Comparison of ENCODE assay signal across 1 cellular context in genomic region chr19:54616057-54616456, GRCh38.
A peak's percentile ranks its signal among the peaks of the same experiment; 100 is the strongest.
TF ChIP-seq lines count a peak whose summit lies in the region.

No MANE protein-coding gene starts in this region.

TF ChIP-seq in GM12878, 131 proteins besides CTCF, POLR2A, EP300 and RAD21 (continues in another document):
- TF ChIP-seq YBX1 (IDR thresholded peaks at IDR 0.05) (no peak), ATF3 (IDR thresholded peaks at IDR 0.05; ENCODE audit: borderline replicate concordance, extremely low read depth, low read depth, low read length) (no peak), SIN3A (IDR thresholded peaks at IDR 0.05; ENCODE audit: low read depth, low read length) (peak; percentile 38; the same call in 1 of the 2 replicates), HDAC6 (IDR thresholded peaks at IDR 0.05; ENCODE audit: unreplicated experiment) (no peak), ASH2L (IDR thresholded peaks at IDR 0.05; ENCODE audit: borderline replicate concordance, low read depth) (0 out of 2 replicates have a peak, but pooled peaks have one; percentile 25), POLR2AphosphoS2 (IDR thresholded peaks at IDR 0.05; ENCODE audit: low read depth, low read length) (no peak), STAT3 (IDR thresholded peaks at IDR 0.05; ENCODE audit: low read depth, low read length) (0 out of 2 replicates have a peak, but pooled peaks have one; percentile 50), ATF7 (IDR thresholded peaks at IDR 0.05; ENCODE audit: low read depth) (peak; percentile 58), POU2F2 (IDR thresholded peaks at IDR 0.05; ENCODE audit: borderline replicate concordance, low read depth, low read length) (peak; percentile 84; the same call in 2 of the 3 replicates), SKIL (IDR thresholded peaks at IDR 0.05; ENCODE audit: low read depth, poor library complexity, severe bottlenecking) (peak; percentile 11), ZBED1 (IDR thresholded peaks at IDR 0.05; ENCODE audit: borderline replicate concordance) (peak; percentile 59; the same call in 1 of the 2 replicates), CHD1 (IDR thresholded peaks at IDR 0.05; ENCODE audit: low read depth, low read length) (no peak), SREBF2 (IDR thresholded peaks at IDR 0.05; ENCODE audit: low read length) (no peak), RAD51 (IDR thresholded peaks at IDR 0.05) (peak; percentile 66), SPI1 (IDR thresholded peaks at IDR 0.05; ENCODE audit: borderline replicate concordance, insufficient read depth, low read depth, low read length) (no peak), RUNX3 (IDR thresholded peaks at IDR 0.05; ENCODE audit: low read length) (peak; percentile 90), BHLHE40 (IDR thresholded peaks at IDR 0.05; ENCODE audit: borderline replicate concordance in 1 of 2, low read depth in 2 of 2, low read length in 1 of 2) (peak; percentile 39 to 49; a peak in 2 of 4 replicates), MTA2 (IDR thresholded peaks at IDR 0.05; ENCODE audit: low read depth) (peak; percentile 20; the same call in 1 of the 2 replicates), TAF1 (IDR thresholded peaks at IDR 0.05; ENCODE audit: borderline replicate concordance, low read depth, low read length) (no peak), ZBTB4 (CRISPR knock-in tag; IDR thresholded peaks at IDR 0.05) (no peak), ETV6 (conservative IDR thresholded peaks at IDR 0.05 in 1 of 2, IDR thresholded peaks at IDR 0.05 in 1 of 2; ENCODE audit: borderline replicate concordance in 1 of 2, low read depth in 1 of 2) (no peak), FOXM1 (IDR thresholded peaks at IDR 0.05; ENCODE audit: low read depth, low read length) (peak; percentile 19), ZNF384 (IDR thresholded peaks at IDR 0.05; ENCODE audit: borderline replicate concordance, low read depth, low read length) (peak; percentile 59; the same call in 1 of the 2 replicates), BACH1 (IDR thresholded peaks at IDR 0.05; ENCODE audit: borderline replicate concordance) (0 out of 2 replicates have a peak, but pooled peaks have one; percentile 35), MXI1 (IDR thresholded peaks at IDR 0.05; ENCODE audit: low read depth, low read length) (peak; percentile 78), MEF2B (IDR thresholded peaks at IDR 0.05; ENCODE audit: partially characterized antibody, poor library complexity, severe bottlenecking) (peak; percentile 20), JUNB (IDR thresholded peaks at IDR 0.05) (no peak), BCL11A (IDR thresholded peaks at IDR 0.05; ENCODE audit: low read depth, low read length) (no peak)
- TF ChIP-seq, protein P1, sequence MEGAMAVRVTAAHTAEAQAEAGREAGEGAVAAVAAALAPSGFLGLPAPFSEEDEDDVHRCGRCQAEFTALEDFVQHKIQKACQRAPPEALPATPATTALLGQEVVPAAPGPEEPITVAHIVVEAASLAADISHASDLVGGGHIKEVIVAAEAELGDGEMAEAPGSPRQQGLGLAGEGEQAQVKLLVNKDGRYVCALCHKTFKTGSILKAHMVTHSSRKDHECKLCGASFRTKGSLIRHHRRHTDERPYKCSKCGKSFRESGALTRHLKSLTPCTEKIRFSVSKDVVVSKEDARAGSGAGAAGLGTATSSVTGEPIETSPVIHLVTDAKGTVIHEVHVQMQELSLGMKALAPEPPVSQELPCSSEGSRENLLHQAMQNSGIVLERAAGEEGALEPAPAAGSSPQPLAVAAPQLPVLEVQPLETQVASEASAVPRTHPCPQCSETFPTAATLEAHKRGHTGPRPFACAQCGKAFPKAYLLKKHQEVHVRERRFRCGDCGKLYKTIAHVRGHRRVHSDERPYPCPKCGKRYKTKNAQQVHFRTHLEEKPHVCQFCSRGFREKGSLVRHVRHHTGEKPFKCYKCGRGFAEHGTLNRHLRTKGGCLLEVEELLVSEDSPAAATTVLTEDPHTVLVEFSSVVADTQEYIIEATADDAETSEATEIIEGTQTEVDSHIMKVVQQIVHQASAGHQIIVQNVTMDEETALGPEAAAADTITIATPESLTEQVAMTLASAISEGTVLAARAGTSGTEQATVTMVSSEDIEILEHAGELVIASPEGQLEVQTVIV (IDR thresholded peaks at IDR 0.05; ENCODE audit: borderline replicate concordance, partially characterized antibody) = no peak
- TF ChIP-seq, protein P2, sequence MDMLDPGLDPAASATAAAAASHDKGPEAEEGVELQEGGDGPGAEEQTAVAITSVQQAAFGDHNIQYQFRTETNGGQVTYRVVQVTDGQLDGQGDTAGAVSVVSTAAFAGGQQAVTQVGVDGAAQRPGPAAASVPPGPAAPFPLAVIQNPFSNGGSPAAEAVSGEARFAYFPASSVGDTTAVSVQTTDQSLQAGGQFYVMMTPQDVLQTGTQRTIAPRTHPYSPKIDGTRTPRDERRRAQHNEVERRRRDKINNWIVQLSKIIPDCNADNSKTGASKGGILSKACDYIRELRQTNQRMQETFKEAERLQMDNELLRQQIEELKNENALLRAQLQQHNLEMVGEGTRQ (IDR thresholded peaks at IDR 0.05; ENCODE audit: borderline replicate concordance, low read depth, low read length) = no peak; the same call in 1 of the 2 replicates
- TF ChIP-seq, protein P3, sequence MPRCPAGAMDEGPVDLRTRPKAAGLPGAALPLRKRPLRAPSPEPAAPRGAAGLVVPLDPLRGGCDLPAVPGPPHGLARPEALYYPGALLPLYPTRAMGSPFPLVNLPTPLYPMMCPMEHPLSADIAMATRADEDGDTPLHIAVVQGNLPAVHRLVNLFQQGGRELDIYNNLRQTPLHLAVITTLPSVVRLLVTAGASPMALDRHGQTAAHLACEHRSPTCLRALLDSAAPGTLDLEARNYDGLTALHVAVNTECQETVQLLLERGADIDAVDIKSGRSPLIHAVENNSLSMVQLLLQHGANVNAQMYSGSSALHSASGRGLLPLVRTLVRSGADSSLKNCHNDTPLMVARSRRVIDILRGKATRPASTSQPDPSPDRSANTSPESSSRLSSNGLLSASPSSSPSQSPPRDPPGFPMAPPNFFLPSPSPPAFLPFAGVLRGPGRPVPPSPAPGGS (IDR thresholded peaks at IDR 0.05; ENCODE audit: borderline replicate concordance, insufficient read depth, low read depth, low read length, poor library complexity, severe bottlenecking) = peak; percentile 66
- TF ChIP-seq, protein P4, sequence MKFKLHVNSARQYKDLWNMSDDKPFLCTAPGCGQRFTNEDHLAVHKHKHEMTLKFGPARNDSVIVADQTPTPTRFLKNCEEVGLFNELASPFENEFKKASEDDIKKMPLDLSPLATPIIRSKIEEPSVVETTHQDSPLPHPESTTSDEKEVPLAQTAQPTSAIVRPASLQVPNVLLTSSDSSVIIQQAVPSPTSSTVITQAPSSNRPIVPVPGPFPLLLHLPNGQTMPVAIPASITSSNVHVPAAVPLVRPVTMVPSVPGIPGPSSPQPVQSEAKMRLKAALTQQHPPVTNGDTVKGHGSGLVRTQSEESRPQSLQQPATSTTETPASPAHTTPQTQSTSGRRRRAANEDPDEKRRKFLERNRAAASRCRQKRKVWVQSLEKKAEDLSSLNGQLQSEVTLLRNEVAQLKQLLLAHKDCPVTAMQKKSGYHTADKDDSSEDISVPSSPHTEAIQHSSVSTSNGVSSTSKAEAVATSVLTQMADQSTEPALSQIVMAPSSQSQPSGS (IDR thresholded peaks at IDR 0.05; ENCODE audit: low read length) = peak; percentile 42; the same call in 1 of the 2 replicates
- TF ChIP-seq, protein P5, sequence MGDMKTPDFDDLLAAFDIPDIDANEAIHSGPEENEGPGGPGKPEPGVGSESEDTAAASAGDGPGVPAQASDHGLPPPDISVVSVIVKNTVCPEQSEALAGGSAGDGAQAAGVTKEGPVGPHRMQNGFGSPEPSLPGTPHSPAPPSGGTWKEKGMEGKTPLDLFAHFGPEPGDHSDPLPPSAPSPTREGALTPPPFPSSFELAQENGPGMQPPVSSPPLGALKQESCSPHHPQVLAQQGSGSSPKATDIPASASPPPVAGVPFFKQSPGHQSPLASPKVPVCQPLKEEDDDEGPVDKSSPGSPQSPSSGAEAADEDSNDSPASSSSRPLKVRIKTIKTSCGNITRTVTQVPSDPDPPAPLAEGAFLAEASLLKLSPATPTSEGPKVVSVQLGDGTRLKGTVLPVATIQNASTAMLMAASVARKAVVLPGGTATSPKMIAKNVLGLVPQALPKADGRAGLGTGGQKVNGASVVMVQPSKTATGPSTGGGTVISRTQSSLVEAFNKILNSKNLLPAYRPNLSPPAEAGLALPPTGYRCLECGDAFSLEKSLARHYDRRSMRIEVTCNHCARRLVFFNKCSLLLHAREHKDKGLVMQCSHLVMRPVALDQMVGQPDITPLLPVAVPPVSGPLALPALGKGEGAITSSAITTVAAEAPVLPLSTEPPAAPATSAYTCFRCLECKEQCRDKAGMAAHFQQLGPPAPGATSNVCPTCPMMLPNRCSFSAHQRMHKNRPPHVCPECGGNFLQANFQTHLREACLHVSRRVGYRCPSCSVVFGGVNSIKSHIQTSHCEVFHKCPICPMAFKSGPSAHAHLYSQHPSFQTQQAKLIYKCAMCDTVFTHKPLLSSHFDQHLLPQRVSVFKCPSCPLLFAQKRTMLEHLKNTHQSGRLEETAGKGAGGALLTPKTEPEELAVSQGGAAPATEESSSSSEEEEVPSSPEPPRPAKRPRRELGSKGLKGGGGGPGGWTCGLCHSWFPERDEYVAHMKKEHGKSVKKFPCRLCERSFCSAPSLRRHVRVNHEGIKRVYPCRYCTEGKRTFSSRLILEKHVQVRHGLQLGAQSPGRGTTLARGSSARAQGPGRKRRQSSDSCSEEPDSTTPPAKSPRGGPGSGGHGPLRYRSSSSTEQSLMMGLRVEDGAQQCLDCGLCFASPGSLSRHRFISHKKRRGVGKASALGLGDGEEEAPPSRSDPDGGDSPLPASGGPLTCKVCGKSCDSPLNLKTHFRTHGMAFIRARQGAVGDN (IDR thresholded peaks at IDR 0.05) = peak; percentile 56; the same call in 1 of the 2 replicates
- TF ChIP-seq, protein P6, sequence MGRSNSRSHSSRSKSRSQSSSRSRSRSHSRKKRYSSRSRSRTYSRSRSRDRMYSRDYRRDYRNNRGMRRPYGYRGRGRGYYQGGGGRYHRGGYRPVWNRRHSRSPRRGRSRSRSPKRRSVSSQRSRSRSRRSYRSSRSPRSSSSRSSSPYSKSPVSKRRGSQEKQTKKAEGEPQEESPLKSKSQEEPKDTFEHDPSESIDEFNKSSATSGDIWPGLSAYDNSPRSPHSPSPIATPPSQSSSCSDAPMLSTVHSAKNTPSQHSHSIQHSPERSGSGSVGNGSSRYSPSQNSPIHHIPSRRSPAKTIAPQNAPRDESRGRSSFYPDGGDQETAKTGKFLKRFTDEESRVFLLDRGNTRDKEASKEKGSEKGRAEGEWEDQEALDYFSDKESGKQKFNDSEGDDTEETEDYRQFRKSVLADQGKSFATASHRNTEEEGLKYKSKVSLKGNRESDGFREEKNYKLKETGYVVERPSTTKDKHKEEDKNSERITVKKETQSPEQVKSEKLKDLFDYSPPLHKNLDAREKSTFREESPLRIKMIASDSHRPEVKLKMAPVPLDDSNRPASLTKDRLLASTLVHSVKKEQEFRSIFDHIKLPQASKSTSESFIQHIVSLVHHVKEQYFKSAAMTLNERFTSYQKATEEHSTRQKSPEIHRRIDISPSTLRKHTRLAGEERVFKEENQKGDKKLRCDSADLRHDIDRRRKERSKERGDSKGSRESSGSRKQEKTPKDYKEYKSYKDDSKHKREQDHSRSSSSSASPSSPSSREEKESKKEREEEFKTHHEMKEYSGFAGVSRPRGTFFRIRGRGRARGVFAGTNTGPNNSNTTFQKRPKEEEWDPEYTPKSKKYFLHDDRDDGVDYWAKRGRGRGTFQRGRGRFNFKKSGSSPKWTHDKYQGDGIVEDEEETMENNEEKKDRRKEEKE (IDR thresholded peaks at IDR 0.05) = no peak
- TF ChIP-seq, protein P7, sequence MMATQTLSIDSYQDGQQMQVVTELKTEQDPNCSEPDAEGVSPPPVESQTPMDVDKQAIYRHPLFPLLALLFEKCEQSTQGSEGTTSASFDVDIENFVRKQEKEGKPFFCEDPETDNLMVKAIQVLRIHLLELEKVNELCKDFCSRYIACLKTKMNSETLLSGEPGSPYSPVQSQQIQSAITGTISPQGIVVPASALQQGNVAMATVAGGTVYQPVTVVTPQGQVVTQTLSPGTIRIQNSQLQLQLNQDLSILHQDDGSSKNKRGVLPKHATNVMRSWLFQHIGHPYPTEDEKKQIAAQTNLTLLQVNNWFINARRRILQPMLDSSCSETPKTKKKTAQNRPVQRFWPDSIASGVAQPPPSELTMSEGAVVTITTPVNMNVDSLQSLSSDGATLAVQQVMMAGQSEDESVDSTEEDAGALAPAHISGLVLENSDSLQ (IDR thresholded peaks at IDR 0.05) = peak; percentile 86
